24 cellular contexts compared by ENCODE assay signal in genomic region chr2:16301961-16302360, GRCh38.
"Had no signal": no experiment of that assay in that cellular context is flagged by ENCODE, and none has a peak within 500 bp of the region (broad histone marks: within the 10 kb centered on the region; RNA-seq: fewer than 3 reads in every experiment).

No MANE protein-coding gene starts in this region.

- H3K9me3 Mint-ChIP-seq: dendritic cell treated with granulocyte-macrophage colony-stimulating factor and Interleukin-4, amounts not matched to agents 40 ng/mL and 50 ng/mL, for 4 days had no signal

- H3K27ac ChIP-seq: colonic mucosa, coronary artery, dorsolateral prefrontal cortex, epithelial cell of prostate, esophagus muscularis mucosa, esophagus squamous epithelium, foreskin keratinocyte, gastrocnemius medialis, gastroesophageal sphincter, heart left ventricle, heart right ventricle had no signal

- H3K4me3 Mint-ChIP-seq: effector memory CD8-positive, alpha-beta T cell; endodermal cell had no signal

- H3K36me3 ChIP-seq: colonic mucosa, esophagus muscularis mucosa, esophagus squamous epithelium, gastrocnemius medialis, gastroesophageal sphincter, heart left ventricle, heart right ventricle had no signal

- H3K27me3 ChIP-seq: colonic mucosa, foreskin keratinocyte had no signal

- H3K9me3 ChIP-seq: colonic mucosa, esophagus muscularis mucosa, gastrocnemius medialis, gastroesophageal sphincter had no signal

- ATAC-seq: effector memory CD8-positive, alpha-beta T cell; esophagus mucosa; foreskin keratinocyte; gastrocnemius medialis; gastroesophageal sphincter; heart left ventricle; heart right ventricle had no signal

- DNase-seq: colonic mucosa; cortex of kidney; dermis blood vessel endothelial cell; dorsolateral prefrontal cortex; effector CD4-positive, alpha-beta T cell; effector CD8-positive, alpha-beta T cell; effector memory CD4-positive, alpha-beta T cell; effector memory CD8-positive, alpha-beta T cell; endodermal cell; erythroblast; esophagus squamous epithelium; foreskin fibroblast; foreskin keratinocyte; foreskin melanocyte; gastrocnemius medialis; glutamatergic neuron; heart left ventricle; heart right ventricle had no signal

- H3K27ac Mint-ChIP-seq: dendritic cell treated with granulocyte-macrophage colony-stimulating factor and Interleukin-4, amounts not matched to agents 40 ng/mL and 50 ng/mL, for 4 days; effector memory CD8-positive, alpha-beta T cell; endodermal cell had no signal

- H3K4me1 ChIP-seq: colonic mucosa, esophagus muscularis mucosa, foreskin keratinocyte, gastrocnemius medialis, gastroesophageal sphincter, heart left ventricle, heart right ventricle had no signal

- H3K4me3 ChIP-seq: colonic mucosa, coronary artery, dorsolateral prefrontal cortex, esophagus muscularis mucosa, esophagus squamous epithelium, gastrocnemius medialis, gastroesophageal sphincter, heart left ventricle, heart right ventricle had no signal
